ENCODE assay signal across 20 cellular contexts in the genomic region with DNA sequence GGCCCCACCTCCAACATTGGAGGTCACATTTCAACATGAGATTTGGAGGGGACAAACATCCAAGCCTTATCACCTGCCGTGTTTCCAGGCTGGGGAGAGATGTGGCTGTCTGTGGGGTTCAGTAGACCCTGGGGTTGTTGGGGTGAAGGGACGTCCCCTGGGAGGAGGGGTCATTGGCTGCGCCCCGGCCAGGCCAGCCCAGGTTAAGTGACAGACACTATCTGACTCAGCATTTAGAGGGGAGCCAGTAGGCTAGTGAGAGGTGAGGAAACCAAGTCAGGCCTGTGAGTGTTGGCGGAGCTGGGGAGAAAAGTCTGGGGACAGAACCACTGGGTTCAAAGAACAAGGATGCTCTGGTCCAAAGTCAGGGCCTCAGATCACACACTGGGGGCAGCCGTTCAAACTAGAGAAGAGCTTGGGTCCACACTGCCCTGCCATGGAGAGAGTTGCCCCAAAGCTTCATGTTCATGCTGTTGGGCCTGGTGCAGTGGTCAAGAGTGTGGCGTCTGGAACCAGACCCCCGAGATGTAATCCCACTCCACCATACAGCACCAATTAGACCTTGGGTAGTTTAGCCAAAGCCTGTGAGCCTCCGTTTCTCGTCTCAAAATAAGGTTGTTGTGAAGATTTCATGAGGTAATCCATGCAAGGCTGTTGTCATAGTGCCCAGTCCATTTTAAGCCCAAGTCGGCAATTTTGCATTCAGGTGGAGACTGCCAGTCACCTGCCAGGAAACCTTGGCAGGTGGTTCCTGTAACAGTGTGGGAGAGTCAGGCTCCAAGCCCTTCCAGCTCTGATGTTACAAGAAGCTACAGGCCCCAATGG.
A peak's percentile ranks its signal among the peaks of the same experiment; 100 is the strongest.
DNase-seq lines count a peak whose midpoint lies in the region; ATAC-seq, FAIRE-seq and TF ChIP-seq lines count a peak whose summit lies in the region.
"Had no signal": no experiment of that assay in that cellular context is flagged by ENCODE, and none has a peak within 500 bp of the region (broad histone marks: within the 10 kb centered on the region; RNA-seq: fewer than 3 reads in every experiment).

No MANE protein-coding gene starts in this region.

- no peak for FAIRE-seq in A549 (lab: Jason Lieb, UNC)
- FAIRE-seq: GM12891, GM19239 had no signal

- H3K27me3 ChIP-seq in DND-41 (ENCODE audit: insufficient read depth, low read length, poor library complexity) = no peaks in the 10 kb centered on the region

- no peak for DNase-seq in A549 (ENCODE audit: low read depth in 1 of 2, low spot score in 1 of 2)
- no peak for DNase-seq in DND-41
- DNase-seq in cerebellar nuclear complex (lab: John Stamatoyannopoulos, UW) = peak; percentile 19 to 43
- DNase-seq in mesenteric fat pad (ENCODE audit: low spot score) = peak; percentile 71
- DNase-seq in SHP77 treated with DMSO at 0.1 percent for 48 hours (lab: John Stamatoyannopoulos, UW) = no peak
- DNase-seq in NCI-H82 treated with DMSO at 0.1 percent for 48 hours (lab: John Stamatoyannopoulos, UW; ENCODE audit: unreplicated experiment) = no peak
- DNase-seq in KBM-7 = no peak
- DNase-seq: GM23248, NCI-H1048, NCI-H1436, NCI-H2081 treated with DMSO at 0.1 percent for 48 hours, NCI-H2227 treated with DMSO at 0.1 percent for 48 hours, NCI-H524 treated with DMSO at 0.1 percent for 48 hours, OCI-M1, SIG-M5, T-helper 1 cell had no signal

- H2AFZ ChIP-seq in DND-41 (ENCODE audit: low read depth, low read length) = no peak overlapping the region
- H2AFZ ChIP-seq: GM23248 had no signal

- no peaks in the 10 kb centered on the region for H3K36me3 ChIP-seq in DND-41 (ENCODE audit: insufficient read depth, low read length)
- H3K36me3 ChIP-seq: HAP-1 had no signal

- H3K27ac ChIP-seq in A549 (no peak overlapping the region), DND-41 (ENCODE audit: low read length) (peak overlapping the region; percentile 11; the same call in 1 of the 2 replicates)
- H3K27ac ChIP-seq: GM23248 had no signal

- POLR2A ChIA-PET in A549 (lab: Yijun Ruan, JAX) = no interaction called here

- ATAC-seq in A549 = no peak
- ATAC-seq in DND-41 (ENCODE audit: insufficient read depth, low read depth) = no peak
- ATAC-seq: SK-N-SH treated with all-trans-retinoic acid at 6 μM for 48 hours had no signal

- H4K20me1 ChIP-seq in DND-41 (ENCODE audit: insufficient read depth, low read length) = no peaks in the 10 kb centered on the region

- no peak overlapping the region for H3K9ac ChIP-seq in DND-41 (ENCODE audit: low read depth, low read length)
- H3K9ac ChIP-seq: GM23248 had no signal

- CTCF ChIA-PET in A549 (lab: Yijun Ruan, JAX) = interaction anchor here (0.6 kb wide), 1 partner anchor 365 kb away, joined by 3 read pairs; no protein-coding TSS in a partner anchor

- H3K4me2 ChIP-seq in A549 (no peak overlapping the region), DND-41 (ENCODE audit: insufficient read depth, low read length) (no peak overlapping the region)

- H3K9me3 ChIP-seq in A549 (no peaks in the 10 kb centered on the region), DND-41 (ENCODE audit: insufficient read depth, low read length, severe bottlenecking) (no peaks in the 10 kb centered on the region)
- H3K9me3 ChIP-seq: HAP-1 had no signal

- TF ChIP-seq POLR2A in A549 (IDR thresholded peaks at IDR 0.05; ENCODE audit: low read length) = no peak

- 78% methylated on average over 9 of the region's 11 CpGs for WGBS in A549 (ENCODE audit: missing lambda C conversion rate)

- TF ChIP-seq EP300 in A549 (IDR thresholded peaks at IDR 0.05) = no peak

- TF ChIP-seq CTCF in A549 (IDR thresholded peaks at IDR 0.05) = no peak
- no peak for TF ChIP-seq CTCF in DND-41 (IDR thresholded peaks at IDR 0.05; ENCODE audit: borderline replicate concordance, extremely low read depth, low read length, poor library complexity, severe bottlenecking)

- in situ Hi-C loops in KBM-7 (cut with MboI; ENCODE audit: low pct_unique_long_range_greater_than_20kb, low sequenced_read_pairs) = no loop called here

- H3K79me2 ChIP-seq in DND-41 (ENCODE audit: insufficient read depth, low read length) = no peaks in the 10 kb centered on the region

- no peaks in the 10 kb centered on the region for H3K4me1 ChIP-seq in A549
- peaks cover 35% of the 10 kb centered on the region for H3K4me1 ChIP-seq in DND-41 (ENCODE audit: insufficient read depth, low read length)
- H3K4me1 ChIP-seq: HAP-1 had no signal

- no peak overlapping the region for H3K4me3 ChIP-seq in A549
- no peak overlapping the region for H3K4me3 ChIP-seq in DND-41 (ENCODE audit: low read depth in 1 of 2, low read length in 2 of 2)
- H3K4me3 ChIP-seq: GM23248, HAP-1 had no signal

- TF ChIP-seq RAD21 in A549 (conservative IDR thresholded peaks at IDR 0.05 in 1 of 2, IDR thresholded peaks at IDR 0.05 in 1 of 2) = no peak

TF ChIP-seq in A549, 52 proteins besides CTCF, POLR2A, EP300 and RAD21:
- TF ChIP-seq MAFK (IDR thresholded peaks at IDR 0.05; ENCODE audit: partially characterized antibody) = peak; percentile 7
- TF ChIP-seq RCOR1 (IDR thresholded peaks at IDR 0.05; ENCODE audit: low read depth, low read length) = no peak

Comparison
In these comparisons a context has a peak if more than half of its experiments do, and no peak if none do; other contexts are left out.
1. DNase-seq: peak in cerebellar nuclear complex (2 of 2) and mesenteric fat pad (single experiment); none in A549 (0 of 2), DND-41 (single experiment), SHP77 treated with DMSO at 0.1 percent for 48 hours (single experiment), NCI-H82 treated with DMSO at 0.1 percent for 48 hours (single experiment) and KBM-7 (single experiment).